Comparison of ENCODE assay signal across 8 cellular contexts in genomic region chr17:61409301-61410099, GRCh38. TPM values are rescaled to one million over a fixed set of nuclear protein-coding genes. Genes with fewer than 3 reads are reported as not detected.
DNase-seq lines count a peak whose midpoint lies in the region; ATAC-seq and TF ChIP-seq lines count a peak whose summit lies in the region.

No MANE protein-coding gene starts in this region.

- H3K27me3 ChIP-seq in SU-DHL-6 (ENCODE audit: low read length), result no peaks in the 10 kb centered on the region
- H3K27me3 ChIP-seq in liver (ENCODE audit: control insufficient read depth in 4 of 4, insufficient read depth in 4 of 4, low read length in 3 of 4), result peaks cover 0 to 19% (median 6%) of the 10 kb centered on the region in 4 donors
- peaks cover 10 to 100% (median 74%) of the 10 kb centered on the region in 3 donors for H3K27me3 ChIP-seq in stomach

- H3K4me2 ChIP-seq in SU-DHL-6 (ENCODE audit: low read depth, low read length, poor library complexity, severe bottlenecking), result peak overlapping the region; percentile 38

- H3F3A ChIP-seq in SU-DHL-6 (ENCODE audit: insufficient read depth), result no peaks in the 10 kb centered on the region

- no peaks in the 10 kb centered on the region for H3K36me3 ChIP-seq in SU-DHL-6 (ENCODE audit: low read length)
- no peaks in the 10 kb centered on the region for H3K36me3 ChIP-seq in liver (ENCODE audit: control insufficient read depth in 4 of 4, insufficient read depth in 3 of 4, low read depth in 1 of 4, low read length in 3 of 4)
- H3K36me3 ChIP-seq in stomach, result peaks cover 0 to 6% (median under 1%) of the 10 kb centered on the region in 4 donors

- peaks cover 16 to 43% (median 31%) of the 10 kb centered on the region in 4 donors for H3K4me1 ChIP-seq in liver (ENCODE audit: control insufficient read depth in 4 of 4, insufficient read depth in 4 of 4, low read length in 3 of 4)
- peaks cover 33 to 88% (median 72%) of the 10 kb centered on the region in 4 donors for H3K4me1 ChIP-seq in stomach

- H3K9ac ChIP-seq in SU-DHL-6 (ENCODE audit: low read length) (no peak overlapping the region), liver (ENCODE audit: low read depth in 1 of 2, low read length in 2 of 2) (no peak overlapping the region)

- peak; percentile 71 for DNase-seq in EH (ENCODE audit: low read depth)
- peak; percentile 68 for DNase-seq in dedifferentiated amniotic fluid mesenchymal stem cell (ENCODE audit: extremely low spot score)
- peak; percentile 69 for DNase-seq in stomach
- no peak for DNase-seq in GF-D8 (lab: John Stamatoyannopoulos, UW)

- H3K27ac ChIP-seq in SU-DHL-6 (ENCODE audit: low read depth, low read length) (no peak overlapping the region), liver (ENCODE audit: low read depth in 1 of 2, low read length in 2 of 2) (peak overlapping the region; percentile 23 to 69), stomach (peak overlapping the region; percentile 52 to 93 (median 84))

- ATAC-seq in HG02759 (IDR thresholded peaks at IDR 0.05; ENCODE audit: unreplicated experiment) (peak; percentile 31), GM19395 (IDR thresholded peaks at IDR 0.05; ENCODE audit: unreplicated experiment) (no peak)

- no peak for TF ChIP-seq CTCF in SU-DHL-6 (IDR thresholded peaks at IDR 0.05; ENCODE audit: insufficient read depth, low read length, poor library complexity, severe bottlenecking)
- peak; percentile 61 for TF ChIP-seq CTCF in liver (IDR thresholded peaks at IDR 0.05; ENCODE audit: low read depth, low read length, missing input control)
- peak in 3 of 7 experiments; percentile 27 to 64 (median 39) for TF ChIP-seq CTCF in stomach (IDR thresholded peaks at IDR 0.05)

- H3K79me2 ChIP-seq in SU-DHL-6 (ENCODE audit: insufficient read depth, low read length), result no peaks in the 10 kb centered on the region

- TF ChIP-seq POLR2A in stomach (IDR thresholded peaks at IDR 0.05), result no peak

- WGBS in liver, result 2% methylated on average over 73 of the region's 73 CpGs
- WGBS in stomach, 5 donors, result 0 to 2% (median 1%) methylated on average over 53 to 71 of the region's 73 CpGs

- no peaks in the 10 kb centered on the region for H3K9me3 ChIP-seq in SU-DHL-6 (ENCODE audit: insufficient read depth, low read length)
- H3K9me3 ChIP-seq in liver (ENCODE audit: control insufficient read depth in 4 of 4, low read length in 3 of 4), result no peaks in the 10 kb centered on the region
- H3K9me3 ChIP-seq in stomach, result no peaks in the 10 kb centered on the region

- H3K4me3 ChIP-seq in SU-DHL-6 (ENCODE audit: insufficient read depth, low read length, poor library complexity, severe bottlenecking) (peak overlapping the region; percentile 36), liver (ENCODE audit: low read depth in 1 of 3, low read length in 3 of 3) (peak overlapping the region in 2 of 3 donors; percentile 41 to 67), stomach (peak overlapping the region; percentile 53 to 75 (median 65))

- no peaks in the 10 kb centered on the region for H4K20me1 ChIP-seq in SU-DHL-6 (ENCODE audit: low read depth, low read length)

- TF ChIP-seq RAD21 in liver (IDR thresholded peaks at IDR 0.05), result peak in 1 of 2 donors; percentile 27

- TF ChIP-seq EP300 in stomach (IDR thresholded peaks at IDR 0.05), result no peak

- intact Hi-C loops in stomach (cut with DNase I; ENCODE audit: low total_unique reads), result loop anchor here (10.0 kb wide), 1 partner anchor 425 kb away; no protein-coding TSS in a partner anchor

- H2AFZ ChIP-seq in SU-DHL-6 (ENCODE audit: low read depth, low read length, severe bottlenecking), result no peak overlapping the region

- no peaks in the 10 kb centered on the region for H3K9me2 ChIP-seq in SU-DHL-6 (replicated peaks; ENCODE audit: insufficient read depth, low read length)

TF ChIP-seq in liver, 16 proteins besides CTCF, POLR2A, EP300 and RAD21:
- TF ChIP-seq YY1 (IDR thresholded peaks at IDR 0.05) (no peak), SP1 (IDR thresholded peaks at IDR 0.05) (no peak), HNF4A (conservative IDR thresholded peaks at IDR 0.05) (no peak), ATF3 (IDR thresholded peaks at IDR 0.05) (no peak)

RNA-seq across cellular contexts. Expression of gene TBX2, which starts 9.9 kb away (rescaled TPM):
- 1 to 10 TPM; 2.4 to 3.1 TPM for total RNA-seq in liver
- polyA plus RNA-seq in liver, result 1 to 10 TPM in 1 of 2 donors, under 1 TPM in 1; 0.85 to 2.6 TPM
- total RNA-seq in stomach, result 10 to 100 TPM in 4 of 5 donors, under 1 TPM in 1; 0.58 to 31.6 (median 22.3) TPM
- 10 to 100 TPM in 2 of 3 donors, 1 to 10 TPM in 1; 9.4 to 27.0 (median 21.8) TPM for polyA plus RNA-seq in stomach

RNA-seq across cellular contexts. Expression of gene TBX4, which starts 42.7 kb away (rescaled TPM):
- total RNA-seq in liver (not detected), stomach (under 1 TPM in 1 of 5 donors, not detected in 4; 0.73 TPM)
- polyA plus RNA-seq in liver (not detected), stomach (under 1 TPM in 1 of 3 donors, not detected in 2; 0.08 TPM)
